Comparison of ENCODE assay signal across 34 cellular contexts in the genomic region with DNA sequence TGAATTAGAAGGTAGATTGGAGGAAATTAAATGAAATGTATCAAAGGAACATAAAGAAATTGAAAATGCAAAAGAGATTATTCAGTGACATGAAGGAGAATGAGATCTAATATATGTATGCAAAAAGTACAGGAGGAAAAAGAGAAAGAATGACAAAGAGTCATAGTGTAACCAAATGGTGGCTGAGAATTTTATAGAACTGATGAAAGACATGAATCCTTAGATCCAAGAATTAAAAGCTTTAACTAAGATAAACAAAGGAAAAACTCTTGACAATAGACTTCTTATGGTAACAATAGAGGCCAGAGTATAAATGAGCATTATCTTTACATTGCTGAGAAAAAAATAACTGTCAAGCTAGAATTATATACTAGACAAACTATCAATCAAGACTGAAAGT.
"Had no signal": no experiment of that assay in that cellular context is flagged by ENCODE, and none has a peak within 500 bp of the region (broad histone marks: within the 10 kb centered on the region; RNA-seq: fewer than 3 reads in every experiment).

No MANE protein-coding gene starts in this region.

- H3K4me3 ChIP-seq: MG63 had no signal

- H3K9ac ChIP-seq: KMS-11 had no signal

- H3K27ac ChIP-seq: KMS-11 had no signal

- H3K27me3 ChIP-seq: MG63 had no signal

- DNase-seq: Karpas-422, Kasumi-1, MG63, MM.1S, MV-4-11, NCI-H1048, NCI-H1092, NCI-H1092 treated with DMSO at 0.1 percent for 48 hours, NCI-H1105, NCI-H1105 treated with DMSO at 0.1 percent for 48 hours, NCI-H1417, NCI-H1417 treated with DMSO at 0.1 percent for 48 hours, NCI-H1436, NCI-H1436 treated with DMSO at 0.1 percent for 48 hours, NCI-H146, NCI-H1694, NCI-H1694 treated with DMSO at 0.1 percent for 48 hours, NCI-H187, NCI-H187 treated with DMSO at 0.1 percent for 48 hours, NCI-H1930, NCI-H2029, NCI-H2029 treated with DMSO at 0.1 percent for 48 hours, NCI-H2081, NCI-H2081 treated with DMSO at 0.1 percent for 48 hours, NCI-H2107, NCI-H2171, NCI-H2171 treated with DMSO at 0.1 percent for 48 hours, NCI-H2227 treated with DMSO at 0.1 percent for 48 hours, NCI-H226, NCI-H345, NCI-H446, NCI-H446 treated with DMSO at 0.1 percent for 48 hours, NCI-H510A had no signal

- H3K4me2 ChIP-seq: KMS-11 had no signal

- H3K9me3 ChIP-seq: MG63 had no signal

- H3K36me3 ChIP-seq: MG63 had no signal
